8 cellular contexts compared by ENCODE assay signal in genomic region chrX:18985186-18985435, GRCh38. TPM values are rescaled to one million over a fixed set of nuclear protein-coding genes. Genes with fewer than 3 reads are reported as not detected.
A peak's percentile ranks its signal among the peaks of the same experiment; 100 is the strongest.
DNase-seq lines count a peak whose midpoint lies in the region; ATAC-seq, FAIRE-seq and TF ChIP-seq lines count a peak whose summit lies in the region.

No MANE protein-coding gene starts in this region.

- H3K9me3 ChIP-seq in right cardiac atrium (ENCODE audit: control insufficient read depth, low read length) = no peaks in the 10 kb centered on the region

- TF ChIP-seq POLR2A in GM12892 (IDR thresholded peaks at IDR 0.05; ENCODE audit: low read depth, low read length) = no peak

- no peaks in the 10 kb centered on the region for H3K27me3 ChIP-seq in right cardiac atrium (ENCODE audit: control insufficient read depth, insufficient read depth)

- WGBS in right cardiac atrium = 2% methylated on average over 4 of the region's 4 CpGs

- no peaks in the 10 kb centered on the region for H3K9me3 Mint-ChIP-seq in stimulated activated naive CD8-positive, alpha-beta T cell treated with anti-CD3 and anti-CD28 coated beads, Interleukin-15, amount 100 ng/mL, for 72 hours

- no peaks in the 10 kb centered on the region for H3K4me1 ChIP-seq in right cardiac atrium (ENCODE audit: control insufficient read depth, insufficient read depth, low read length)

- peak overlapping the region; percentile 63 for H3K27ac ChIP-seq in right cardiac atrium (ENCODE audit: low read length)

- H3K27ac Mint-ChIP-seq in stimulated activated naive CD8-positive, alpha-beta T cell treated with anti-CD3 and anti-CD28 coated beads, Interleukin-15, amount 100 ng/mL, for 72 hours = peak overlapping the region; percentile 91 to 97

- H3K27me3 Mint-ChIP-seq in stimulated activated naive CD8-positive, alpha-beta T cell treated with anti-CD3 and anti-CD28 coated beads, Interleukin-15, amount 100 ng/mL, for 72 hours = no peaks in the 10 kb centered on the region

- ATAC-seq in right cardiac atrium = no peak
- no peak for ATAC-seq in stimulated activated naive CD8-positive, alpha-beta T cell treated with anti-CD3 and anti-CD28 coated beads, Interleukin-15, amount 100 ng/mL, for 72 hours

- FAIRE-seq in GM12892 (lab: Jason Lieb, UNC) = no peak

- DNase-seq in DMS53 treated with DMSO at 0.1 percent for 48 hours (lab: John Stamatoyannopoulos, UW; ENCODE audit: unreplicated experiment) (peak; percentile 38), DMS53 (lab: John Stamatoyannopoulos, UW) (no peak), SKM-1 treated with dmso at 0.1 percent for 144 hours (lab: John Stamatoyannopoulos, UW; ENCODE audit: unreplicated experiment) (peak; percentile 25), right cardiac atrium (no peak), NCI-H69 (lab: John Stamatoyannopoulos, UW) (no peak), NCI-H2196 (lab: John Stamatoyannopoulos, UW; ENCODE audit: unreplicated experiment) (no peak), GM12892 (ENCODE audit: insufficient read length) (no peak)
- no peak for DNase-seq in stimulated activated naive CD8-positive, alpha-beta T cell treated with anti-CD3 and anti-CD28 coated beads, Interleukin-15, amount 100 ng/mL, for 72 hours

- H3K4me3 ChIP-seq in right cardiac atrium (ENCODE audit: low read length) = peak overlapping the region; percentile 94

- peaks cover 11% of the 10 kb centered on the region for H3K4me1 Mint-ChIP-seq in stimulated activated naive CD8-positive, alpha-beta T cell treated with anti-CD3 and anti-CD28 coated beads, Interleukin-15, amount 100 ng/mL, for 72 hours

- H3K4me3 Mint-ChIP-seq in stimulated activated naive CD8-positive, alpha-beta T cell treated with anti-CD3 and anti-CD28 coated beads, Interleukin-15, amount 100 ng/mL, for 72 hours = peak overlapping the region; percentile 83 to 92

- intact Hi-C loops in right cardiac atrium (cut with DNase I) = no loop called here

RNA-seq across cellular contexts. Expression of gene PHKA2, which starts 1.2 kb away (rescaled TPM):
- total RNA-seq in right cardiac atrium = 10 to 100 TPM; 30.1 to 42.4 (median 32.3) TPM
- polyA plus RNA-seq in right cardiac atrium = 26.9 TPM
- 12.3 TPM for polyA plus RNA-seq in GM12892 (2012; ENCODE audit: missing spikeins)

Comparison
In these comparisons a context has a peak if more than half of its experiments do, and no peak if none do; other contexts are left out.
1. DNase-seq: peak in DMS53 treated with DMSO at 0.1 percent for 48 hours (single experiment) and SKM-1 treated with dmso at 0.1 percent for 144 hours (single experiment); none in DMS53 (single experiment), right cardiac atrium (0 of 3), stimulated activated naive CD8-positive, alpha-beta T cell treated with anti-CD3 and anti-CD28 coated beads, Interleukin-15, amount 100 ng/mL, for 72 hours (0 of 2), NCI-H69 (single experiment), NCI-H2196 (single experiment) and GM12892 (single experiment).